Comparison of ENCODE assay signal across 8 cellular contexts in the genomic region with DNA sequence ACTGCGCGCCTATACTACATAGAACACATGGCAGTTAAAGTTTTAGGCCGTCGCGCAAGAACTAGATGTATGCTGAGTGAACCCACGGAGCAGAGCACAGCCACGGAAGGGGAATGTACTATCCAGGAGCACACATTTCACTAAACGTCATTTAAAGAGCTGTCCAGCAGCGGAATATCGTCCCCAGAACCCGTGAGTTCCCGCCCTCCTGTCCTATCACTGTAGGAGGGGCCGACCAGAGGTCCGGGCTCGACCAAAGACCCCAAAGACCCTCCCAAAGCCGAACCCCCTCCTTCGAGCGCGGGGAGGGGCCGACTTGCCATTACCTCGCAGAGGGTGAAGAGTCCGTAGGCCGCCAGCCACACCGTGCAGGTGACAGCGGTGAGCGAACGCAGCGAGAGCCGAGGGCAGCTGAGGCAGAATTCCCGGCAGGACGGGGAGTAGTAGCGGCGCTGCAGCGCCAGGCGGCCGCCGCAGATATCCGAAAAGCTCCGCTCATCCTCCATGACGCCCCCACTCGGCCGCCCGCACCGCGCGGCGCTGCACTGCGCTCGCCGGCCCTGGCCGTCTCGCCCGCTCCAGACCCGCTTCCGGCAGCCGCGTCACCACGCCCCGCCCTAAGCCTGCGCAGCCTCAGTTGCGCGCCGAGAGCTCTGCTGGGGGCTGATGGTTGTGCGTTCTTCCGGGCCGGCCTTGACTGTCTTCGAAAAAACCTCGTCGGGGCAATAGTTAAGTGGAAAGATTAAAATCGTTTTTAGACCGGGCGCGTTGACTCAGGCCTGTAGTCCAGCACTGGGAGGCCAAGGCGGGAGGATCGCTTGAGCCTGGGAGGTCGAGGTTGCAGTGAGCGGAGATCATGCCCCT.
A peak's percentile ranks its signal among the peaks of the same experiment; 100 is the strongest.
DNase-seq lines count a peak whose midpoint lies in the region; ATAC-seq and TF ChIP-seq lines count a peak whose summit lies in the region.

Gene PIGH, minus strand, starts transcription at position 571 of the 864 bp plus-strand sequence. Its CDS starts 65 bp downstream, at position 506.

- peak; percentile 94 for ATAC-seq in GM19023 (IDR thresholded peaks at IDR 0.05; ENCODE audit: unreplicated experiment)
- ATAC-seq in HG03196 (IDR thresholded peaks at IDR 0.05; ENCODE audit: unreplicated experiment): peak; percentile 84

- DNase-seq in AML-193 (lab: John Stamatoyannopoulos, UW) (peak; percentile 67 to 71), NCI-H510A treated with DMSO at 0.1 percent for 48 hours (lab: John Stamatoyannopoulos, UW) (peak; percentile 83), choroid plexus epithelial cell (ENCODE audit: low read depth) (peak; percentile 89), kidney tubule cell (ENCODE audit: low spot score) (peak; percentile 90)
- DNase-seq in activated CD4-positive, alpha-beta T cell treated with anti-CD3 and anti-CD28 coated beads for 4 hours: peak; percentile 86 to 93
- DNase-seq in stimulated activated CD4-positive, alpha-beta T cell treated with anti-CD3 and anti-CD28 coated beads, Interleukin-1b, Interleukin-23, amount 100 ng/mL, for 4 hours (ENCODE audit: low read depth in 2 of 2): peak; percentile 89 to 92

- peak; percentile 52 for TF ChIP-seq CTCF in choroid plexus epithelial cell (conservative IDR thresholded peaks at IDR 0.05; ENCODE audit: low read depth, low read length)

- peak within 1 kb of the TSS; percentile 95 for H3K4me3 ChIP-seq in choroid plexus epithelial cell (ENCODE audit: low read depth, low read length)

Comparison
In these comparisons a context has a peak if more than half of its experiments do, and no peak if none do; other contexts are left out.
1. Peak in every context shown above with its lines: DNase-seq, ATAC-seq and H3K4me3 ChIP-seq.